Comparison of ENCODE assay signal across 2 cellular contexts in the genomic region with DNA sequence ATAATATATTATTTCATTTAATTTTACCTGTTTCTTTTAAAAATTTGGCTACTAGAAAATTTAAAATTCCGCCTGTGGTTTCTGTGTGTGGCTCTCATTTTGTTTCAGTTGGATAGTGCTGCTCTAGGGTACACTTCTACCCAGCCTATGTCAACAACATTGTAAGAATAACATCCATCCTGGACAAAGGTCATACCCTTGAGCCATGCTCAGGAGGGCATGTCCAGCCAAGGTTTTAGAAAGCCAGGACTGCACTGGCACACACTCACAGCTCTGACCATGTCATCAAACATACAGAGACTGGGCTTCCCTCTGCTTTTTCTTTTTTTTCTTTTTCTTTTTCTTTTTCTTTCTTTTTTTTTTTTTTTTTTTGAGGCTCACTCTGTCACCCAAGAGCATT.
TF ChIP-seq lines count a peak whose summit lies in the region.

No MANE protein-coding gene starts in this region.

TF ChIP-seq in IMR-90, 13 proteins besides CTCF, POLR2A, EP300 and RAD21 (continued from another document):
- TF ChIP-seq, protein P1, sequence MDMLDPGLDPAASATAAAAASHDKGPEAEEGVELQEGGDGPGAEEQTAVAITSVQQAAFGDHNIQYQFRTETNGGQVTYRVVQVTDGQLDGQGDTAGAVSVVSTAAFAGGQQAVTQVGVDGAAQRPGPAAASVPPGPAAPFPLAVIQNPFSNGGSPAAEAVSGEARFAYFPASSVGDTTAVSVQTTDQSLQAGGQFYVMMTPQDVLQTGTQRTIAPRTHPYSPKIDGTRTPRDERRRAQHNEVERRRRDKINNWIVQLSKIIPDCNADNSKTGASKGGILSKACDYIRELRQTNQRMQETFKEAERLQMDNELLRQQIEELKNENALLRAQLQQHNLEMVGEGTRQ (IDR thresholded peaks at IDR 0.05; ENCODE audit: low read depth, low read length): no peak
- TF ChIP-seq NFE2L2 (IDR thresholded peaks at IDR 0.05; ENCODE audit: low read depth, low read length): no peak
- no peak for TF ChIP-seq FOS (IDR thresholded peaks at IDR 0.05; ENCODE audit: low read depth, low read length)
- TF ChIP-seq, protein P2, sequence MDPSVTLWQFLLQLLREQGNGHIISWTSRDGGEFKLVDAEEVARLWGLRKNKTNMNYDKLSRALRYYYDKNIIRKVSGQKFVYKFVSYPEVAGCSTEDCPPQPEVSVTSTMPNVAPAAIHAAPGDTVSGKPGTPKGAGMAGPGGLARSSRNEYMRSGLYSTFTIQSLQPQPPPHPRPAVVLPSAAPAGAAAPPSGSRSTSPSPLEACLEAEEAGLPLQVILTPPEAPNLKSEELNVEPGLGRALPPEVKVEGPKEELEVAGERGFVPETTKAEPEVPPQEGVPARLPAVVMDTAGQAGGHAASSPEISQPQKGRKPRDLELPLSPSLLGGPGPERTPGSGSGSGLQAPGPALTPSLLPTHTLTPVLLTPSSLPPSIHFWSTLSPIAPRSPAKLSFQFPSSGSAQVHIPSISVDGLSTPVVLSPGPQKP (IDR thresholded peaks at IDR 0.05; ENCODE audit: borderline replicate concordance, low read depth, low read length): no peak
- no peak for TF ChIP-seq CHD1 (IDR thresholded peaks at IDR 0.05; ENCODE audit: low read depth, low read length)

TF ChIP-seq in liver, 16 proteins besides CTCF, POLR2A, EP300 and RAD21:
- TF ChIP-seq, protein P3, sequence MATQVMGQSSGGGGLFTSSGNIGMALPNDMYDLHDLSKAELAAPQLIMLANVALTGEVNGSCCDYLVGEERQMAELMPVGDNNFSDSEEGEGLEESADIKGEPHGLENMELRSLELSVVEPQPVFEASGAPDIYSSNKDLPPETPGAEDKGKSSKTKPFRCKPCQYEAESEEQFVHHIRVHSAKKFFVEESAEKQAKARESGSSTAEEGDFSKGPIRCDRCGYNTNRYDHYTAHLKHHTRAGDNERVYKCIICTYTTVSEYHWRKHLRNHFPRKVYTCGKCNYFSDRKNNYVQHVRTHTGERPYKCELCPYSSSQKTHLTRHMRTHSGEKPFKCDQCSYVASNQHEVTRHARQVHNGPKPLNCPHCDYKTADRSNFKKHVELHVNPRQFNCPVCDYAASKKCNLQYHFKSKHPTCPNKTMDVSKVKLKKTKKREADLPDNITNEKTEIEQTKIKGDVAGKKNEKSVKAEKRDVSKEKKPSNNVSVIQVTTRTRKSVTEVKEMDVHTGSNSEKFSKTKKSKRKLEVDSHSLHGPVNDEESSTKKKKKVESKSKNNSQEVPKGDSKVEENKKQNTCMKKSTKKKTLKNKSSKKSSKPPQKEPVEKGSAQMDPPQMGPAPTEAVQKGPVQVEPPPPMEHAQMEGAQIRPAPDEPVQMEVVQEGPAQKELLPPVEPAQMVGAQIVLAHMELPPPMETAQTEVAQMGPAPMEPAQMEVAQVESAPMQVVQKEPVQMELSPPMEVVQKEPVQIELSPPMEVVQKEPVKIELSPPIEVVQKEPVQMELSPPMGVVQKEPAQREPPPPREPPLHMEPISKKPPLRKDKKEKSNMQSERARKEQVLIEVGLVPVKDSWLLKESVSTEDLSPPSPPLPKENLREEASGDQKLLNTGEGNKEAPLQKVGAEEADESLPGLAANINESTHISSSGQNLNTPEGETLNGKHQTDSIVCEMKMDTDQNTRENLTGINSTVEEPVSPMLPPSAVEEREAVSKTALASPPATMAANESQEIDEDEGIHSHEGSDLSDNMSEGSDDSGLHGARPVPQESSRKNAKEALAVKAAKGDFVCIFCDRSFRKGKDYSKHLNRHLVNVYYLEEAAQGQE (IDR thresholded peaks at IDR 0.05): peak; percentile 61
- TF ChIP-seq YY1 (IDR thresholded peaks at IDR 0.05) (peak; percentile 87), RXRA (IDR thresholded peaks at IDR 0.05) (peak; percentile 77 to 83), TAF1 (conservative IDR thresholded peaks at IDR 0.05) (no peak), FOXA2 (IDR thresholded peaks at IDR 0.05) (peak; percentile 96), SP1 (IDR thresholded peaks at IDR 0.05) (peak; percentile 70), HNF4G (IDR thresholded peaks at IDR 0.05) (peak; percentile 67), JUND (IDR thresholded peaks at IDR 0.05) (peak in 1 of 2 donors; percentile 75), HNF4A (conservative IDR thresholded peaks at IDR 0.05) (peak; percentile 91 to 93), FOXA1 (IDR thresholded peaks at IDR 0.05) (peak; percentile 89), NR2F2 (IDR thresholded peaks at IDR 0.05) (peak; percentile 26), EGR1 (IDR thresholded peaks at IDR 0.05; ENCODE audit: low read depth in 2 of 2) (no peak)
- TF ChIP-seq, protein P4, sequence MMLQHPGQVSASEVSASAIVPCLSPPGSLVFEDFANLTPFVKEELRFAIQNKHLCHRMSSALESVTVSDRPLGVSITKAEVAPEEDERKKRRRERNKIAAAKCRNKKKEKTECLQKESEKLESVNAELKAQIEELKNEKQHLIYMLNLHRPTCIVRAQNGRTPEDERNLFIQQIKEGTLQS (IDR thresholded peaks at IDR 0.05): no peak
- TF ChIP-seq, protein P5, sequence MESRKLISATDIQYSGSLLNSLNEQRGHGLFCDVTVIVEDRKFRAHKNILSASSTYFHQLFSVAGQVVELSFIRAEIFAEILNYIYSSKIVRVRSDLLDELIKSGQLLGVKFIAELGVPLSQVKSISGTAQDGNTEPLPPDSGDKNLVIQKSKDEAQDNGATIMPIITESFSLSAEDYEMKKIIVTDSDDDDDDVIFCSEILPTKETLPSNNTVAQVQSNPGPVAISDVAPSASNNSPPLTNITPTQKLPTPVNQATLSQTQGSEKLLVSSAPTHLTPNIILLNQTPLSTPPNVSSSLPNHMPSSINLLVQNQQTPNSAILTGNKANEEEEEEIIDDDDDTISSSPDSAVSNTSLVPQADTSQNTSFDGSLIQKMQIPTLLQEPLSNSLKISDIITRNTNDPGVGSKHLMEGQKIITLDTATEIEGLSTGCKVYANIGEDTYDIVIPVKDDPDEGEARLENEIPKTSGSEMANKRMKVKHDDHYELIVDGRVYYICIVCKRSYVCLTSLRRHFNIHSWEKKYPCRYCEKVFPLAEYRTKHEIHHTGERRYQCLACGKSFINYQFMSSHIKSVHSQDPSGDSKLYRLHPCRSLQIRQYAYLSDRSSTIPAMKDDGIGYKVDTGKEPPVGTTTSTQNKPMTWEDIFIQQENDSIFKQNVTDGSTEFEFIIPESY (IDR thresholded peaks at IDR 0.05): no peak
- TF ChIP-seq, protein P6, sequence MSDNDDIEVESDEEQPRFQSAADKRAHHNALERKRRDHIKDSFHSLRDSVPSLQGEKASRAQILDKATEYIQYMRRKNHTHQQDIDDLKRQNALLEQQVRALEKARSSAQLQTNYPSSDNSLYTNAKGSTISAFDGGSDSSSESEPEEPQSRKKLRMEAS (IDR thresholded peaks at IDR 0.05): no peak
TF ChIP-seq in liver: peak in this region for 10.
